ENCODE assay signal across 19 cellular contexts in genomic region chr11:6565325-6565724, GRCh38.
"Had no signal": no experiment of that assay in that cellular context is flagged by ENCODE, and none has a peak within 500 bp of the region (broad histone marks: within the 10 kb centered on the region; RNA-seq: fewer than 3 reads in every experiment).

No MANE protein-coding gene starts in this region.

- H3K9me3 ChIP-seq: heart left ventricle, ovary, suprapubic skin, tibial artery, upper lobe of right lung, vagina had no signal

- H3K9me3 Mint-ChIP-seq: naive thymus-derived CD8-positive, alpha-beta T cell; neural progenitor cell had no signal

- H3K4me1 ChIP-seq: upper lobe of right lung had no signal

- H3K27ac Mint-ChIP-seq: neural progenitor cell had no signal

- H3K27ac ChIP-seq: heart left ventricle, neural progenitor cell, ovary, suprapubic skin, tibial artery, upper lobe of right lung, vagina had no signal

- H3K4me3 Mint-ChIP-seq: naive thymus-derived CD8-positive, alpha-beta T cell; neural progenitor cell had no signal

- ATAC-seq: esophagus mucosa; heart left ventricle; naive thymus-derived CD8-positive, alpha-beta T cell; right cardiac atrium; upper lobe of right lung had no signal

- H3K36me3 ChIP-seq: neural progenitor cell, ovary, upper lobe of right lung, vagina had no signal

- H3K27me3 Mint-ChIP-seq: naive thymus-derived CD8-positive, alpha-beta T cell; progenitor cell of endocrine pancreas had no signal

- H3K4me3 ChIP-seq: heart left ventricle, neural progenitor cell, ovary, suprapubic skin, tibial artery, upper lobe of right lung, vagina had no signal

- DNase-seq: effector memory CD4-positive, alpha-beta T cell; heart left ventricle; hippocampal formation; kidney glomerular epithelial cell; mesendoderm; nucleus accumbens; ovary; right cardiac atrium; small intestine; stimulated activated CD4-positive, alpha-beta T cell treated with anti-CD3 and anti-CD28 coated beads, Interleukin-12 subunit alpha, Interleukin-12 subunit beta, amount 100 ng/mL, for 4 hours; stimulated activated naive CD4-positive, alpha-beta T cell; tibial artery; upper lobe of right lung had no signal
